In genomic region chr1:201515062-201515750, GRCh38 we compare ENCODE assay signal across 1 cellular context.
TF ChIP-seq lines count a peak whose summit lies in the region.

No MANE protein-coding gene starts in this region.

TF ChIP-seq in K562, 482 proteins besides CTCF, POLR2A, EP300 and RAD21:
- TF ChIP-seq TCF3 (CRISPR knock-in tag; IDR thresholded peaks at IDR 0.05) = peak; percentile 64
- TF ChIP-seq YY1 (IDR thresholded peaks at IDR 0.05; ENCODE audit: borderline replicate concordance in 1 of 3, control insufficient read depth in 1 of 3, extremely low read depth in 1 of 3, insufficient read depth in 3 of 3, insufficient read length in 1 of 3, insufficient replicate concordance in 2 of 3, low read depth in 1 of 3, low read length in 2 of 3) = no peak
- TF ChIP-seq ZNF79 (CRISPR knock-in tag; IDR thresholded peaks at IDR 0.05; ENCODE audit: low read depth) = no peak
- TF ChIP-seq ZEB2 (IDR thresholded peaks at IDR 0.05) = peak; percentile 63; the same call in 1 of the 2 replicates
- peak; percentile 79 for TF ChIP-seq ARID1B (IDR thresholded peaks at IDR 0.05)
- no peak for TF ChIP-seq PBX2 (CRISPR knock-in tag; IDR thresholded peaks at IDR 0.05; ENCODE audit: low read depth)
- peak; percentile 22; the same call in 1 of the 2 replicates for TF ChIP-seq PBX2 (tag; conservative IDR thresholded peaks at IDR 0.05; ENCODE audit: low read depth)
- no peak for TF ChIP-seq NR4A1 (CRISPR knock-in tag; IDR thresholded peaks at IDR 0.05)
- peak; percentile 69 for TF ChIP-seq NR4A1 (tag; IDR thresholded peaks at IDR 0.05)
- 0 out of 2 replicates have a peak, but pooled peaks have one; percentile 69 for TF ChIP-seq NR1H2 (CRISPR knock-in tag; IDR thresholded peaks at IDR 0.05)
- TF ChIP-seq SMARCA4 (IDR thresholded peaks at IDR 0.05) = peak; percentile 68
- TF ChIP-seq RCOR1 (IDR thresholded peaks at IDR 0.05; ENCODE audit: borderline replicate concordance in 1 of 2, low read depth in 2 of 2, low read length in 2 of 2) = peak in 1 of 2 experiments; percentile 77; a peak in 2 of 4 replicates
- no peak for TF ChIP-seq ZNF212 (CRISPR knock-in tag; IDR thresholded peaks at IDR 0.05)
- peak; percentile 73 for TF ChIP-seq CBFA2T3 (IDR thresholded peaks at IDR 0.05)
- TF ChIP-seq TBL1XR1 (IDR thresholded peaks at IDR 0.05; ENCODE audit: low read length in 2 of 2) = 0 out of 4 replicates have a peak, but pooled peaks of 1 of the 2 experiments have one; percentile 37
- TF ChIP-seq SOX6 (IDR thresholded peaks at IDR 0.05) = peak; percentile 94
- peak; percentile 29; the same call in 1 of the 2 replicates for TF ChIP-seq CTBP1 (IDR thresholded peaks at IDR 0.05; ENCODE audit: borderline replicate concordance)
- TF ChIP-seq SFPQ (IDR thresholded peaks at IDR 0.05; ENCODE audit: low read depth, low read length) = no peak
- peak; percentile 35; the same call in 1 of the 2 replicates for TF ChIP-seq TEAD4 (IDR thresholded peaks at IDR 0.05; ENCODE audit: low read length)
- TF ChIP-seq TEAD4 (CRISPR knock-in tag; IDR thresholded peaks at IDR 0.05; ENCODE audit: borderline replicate concordance) = no peak
- no peak for TF ChIP-seq BMI1 (IDR thresholded peaks at IDR 0.05; ENCODE audit: low read length)
- TF ChIP-seq JUND (IDR thresholded peaks at IDR 0.05; ENCODE audit: borderline replicate concordance, low read depth, low read length) = peak; percentile 13; the same call in 1 of the 2 replicates
- TF ChIP-seq JUND (tag; IDR thresholded peaks at IDR 0.05; ENCODE audit: borderline replicate concordance, low read depth, low read length) = no peak
- TF ChIP-seq NCOR1 (IDR thresholded peaks at IDR 0.05) = peak; percentile 50; the same call in 1 of the 2 replicates
- TF ChIP-seq HMGN3 (IDR thresholded peaks at IDR 0.05; ENCODE audit: borderline replicate concordance, extremely low read depth, insufficient read length, low read depth, low read length) = no peak
- TF ChIP-seq SMAD4 (CRISPR knock-in tag; conservative IDR thresholded peaks at IDR 0.05) = peak; percentile 61; the same call in 1 of the 2 replicates
- TF ChIP-seq GATA2 (CRISPR knock-in tag; IDR thresholded peaks at IDR 0.05) = peak; percentile 32; the same call in 1 of the 2 replicates
- TF ChIP-seq GABPB1 (CRISPR knock-in tag; IDR thresholded peaks at IDR 0.05) = no peak
- peak; percentile 88 for TF ChIP-seq HMBOX1 (IDR thresholded peaks at IDR 0.05)
- TF ChIP-seq ZNF316 (IDR thresholded peaks at IDR 0.05) = no peak
- TF ChIP-seq ZFP30 (CRISPR knock-in tag; IDR thresholded peaks at IDR 0.05; ENCODE audit: borderline replicate concordance) = no peak
- TF ChIP-seq MEIS2 (IDR thresholded peaks at IDR 0.05; ENCODE audit: partially characterized antibody) = peak; percentile 53
- TF ChIP-seq RAD51 (IDR thresholded peaks at IDR 0.05; ENCODE audit: borderline replicate concordance, low read depth) = no peak
- TF ChIP-seq SMARCE1 (IDR thresholded peaks at IDR 0.05) = peak; percentile 42; the same call in 1 of the 2 replicates
- 0 out of 2 replicates have a peak, but pooled peaks have one; percentile 23 for TF ChIP-seq MYC (IDR thresholded peaks at IDR 0.05; ENCODE audit: low read depth, low read length)
- TF ChIP-seq MYC (CRISPR knock-in tag; IDR thresholded peaks at IDR 0.05; ENCODE audit: borderline replicate concordance, low read depth) = no peak
- TF ChIP-seq MXI1 (IDR thresholded peaks at IDR 0.05; ENCODE audit: low read depth, low read length) = no peak
- TF ChIP-seq PRDM10 (IDR thresholded peaks at IDR 0.05; ENCODE audit: partially characterized antibody) = peak; percentile 95
- peak; percentile 41; the same call in 1 of the 2 replicates for TF ChIP-seq TAL1 (IDR thresholded peaks at IDR 0.05)
- no peak for TF ChIP-seq RREB1 (CRISPR knock-in tag; IDR thresholded peaks at IDR 0.05)
- peak; percentile 67 for TF ChIP-seq DPF2 (IDR thresholded peaks at IDR 0.05)
- TF ChIP-seq MYNN (IDR thresholded peaks at IDR 0.05) = no peak
- no peak for TF ChIP-seq MYNN (CRISPR knock-in tag; IDR thresholded peaks at IDR 0.05)
- TF ChIP-seq CBFA2T2 (conservative IDR thresholded peaks at IDR 0.05) = peak; percentile 30
- no peak for TF ChIP-seq HNRNPK (IDR thresholded peaks at IDR 0.05; ENCODE audit: low read depth, low read length, poor library complexity, severe bottlenecking)
- peak in 1 of 2 experiments; percentile 15; a peak in 1 of 4 replicates for TF ChIP-seq TRIM24 (IDR thresholded peaks at IDR 0.05)
- peak in 1 of 2 experiments; percentile 39; a peak in 1 of 4 replicates for TF ChIP-seq FOXK2 (conservative IDR thresholded peaks at IDR 0.05 in 1 of 2, IDR thresholded peaks at IDR 0.05 in 1 of 2; ENCODE audit: low read depth in 2 of 2)
TF ChIP-seq in K562: peak in this region for 27.
